ENCODE assay signal across 12 cellular contexts in genomic region chr1:171506525-171507304, GRCh38. TPM values are rescaled to one million over a fixed set of nuclear protein-coding genes. Genes with fewer than 3 reads are reported as not detected.
DNase-seq lines count a peak whose midpoint lies in the region; ATAC-seq and TF ChIP-seq lines count a peak whose summit lies in the region.
"Had no signal": no experiment of that assay in that cellular context is flagged by ENCODE, and none has a peak within 500 bp of the region (broad histone marks: within the 10 kb centered on the region; RNA-seq: fewer than 3 reads in every experiment).

No MANE protein-coding gene starts in this region.

- TF ChIP-seq CTCF in MCF 10A (IDR thresholded peaks at IDR 0.05; ENCODE audit: unreplicated experiment) (no peak), breast epithelium (IDR thresholded peaks at IDR 0.05) (no peak), foreskin keratinocyte (conservative IDR thresholded peaks at IDR 0.05) (no peak), left lung (IDR thresholded peaks at IDR 0.05) (no peak)

- intact Hi-C loops in MCF 10A (cut with micrococcal nuclease) = no loop called here
- intact Hi-C loops in breast epithelium (cut with DNase I; ENCODE audit: low total_unique reads) = no loop called here
- intact Hi-C loops in left lung (cut with DNase I) = no loop called here

- peaks cover 21% of the 10 kb centered on the region for H3K36me3 Mint-ChIP-seq in MCF 10A (ENCODE audit: insufficient read depth, unreplicated experiment)
- H3K36me3 Mint-ChIP-seq in activated T-helper 17 cell treated with anti-CD3 and anti-CD28 coated beads, Interleukin-2, amount 50 U/mL, for 72 hours (ENCODE audit: low read depth) = peaks cover 60% of the 10 kb centered on the region
- H3K36me3 Mint-ChIP-seq in stimulated activated naive B cell treated with anti-CD40 and anti-IgM and Interleukin-4, amounts not matched to agents 10 μg/mL and 1 μg/mL and 100 μg/mL, for 72 hours = peaks cover 20 to 49% of the 10 kb centered on the region in 2 donors

- ATAC-seq in activated T-helper 17 cell treated with anti-CD3 and anti-CD28 coated beads, Interleukin-2, amount 50 U/mL, for 72 hours (replicated peaks) = no peak
- peak; percentile 44 for ATAC-seq in foreskin keratinocyte
- no peak for ATAC-seq in stimulated activated naive B cell treated with anti-CD40 and anti-IgM and Interleukin-4, amounts not matched to agents 10 μg/mL and 1 μg/mL and 100 μg/mL, for 72 hours (replicated peaks)
- ATAC-seq in left lung = no peak

- no peaks in the 10 kb centered on the region for H3K27me3 Mint-ChIP-seq in MCF 10A (ENCODE audit: insufficient read depth, unreplicated experiment)
- no peaks in the 10 kb centered on the region for H3K27me3 Mint-ChIP-seq in activated T-helper 17 cell treated with anti-CD3 and anti-CD28 coated beads, Interleukin-2, amount 50 U/mL, for 72 hours
- no peaks in the 10 kb centered on the region for H3K27me3 Mint-ChIP-seq in stimulated activated naive B cell treated with anti-CD40 and anti-IgM and Interleukin-4, amounts not matched to agents 10 μg/mL and 1 μg/mL and 100 μg/mL, for 72 hours

- no peak overlapping the region for H3K4me3 ChIP-seq in breast epithelium
- H3K4me3 ChIP-seq in left lung = no peak overlapping the region
- H3K4me3 ChIP-seq: neural progenitor cell, stomach had no signal

- no peaks in the 10 kb centered on the region for H3K36me3 ChIP-seq in breast epithelium
- H3K36me3 ChIP-seq in left lung = no peaks in the 10 kb centered on the region
- H3K36me3 ChIP-seq: stomach had no signal

- H3K9me3 Mint-ChIP-seq in MCF 10A (ENCODE audit: unreplicated experiment) = no peaks in the 10 kb centered on the region
- no peaks in the 10 kb centered on the region for H3K9me3 Mint-ChIP-seq in activated T-helper 17 cell treated with anti-CD3 and anti-CD28 coated beads, Interleukin-2, amount 50 U/mL, for 72 hours
- H3K9me3 Mint-ChIP-seq in stimulated activated naive B cell treated with anti-CD40 and anti-IgM and Interleukin-4, amounts not matched to agents 10 μg/mL and 1 μg/mL and 100 μg/mL, for 72 hours = peaks cover 3 to 7% of the 10 kb centered on the region in 2 donors

- no TSS peak for BruUV-seq in MCF 10A (replicated peaks; lab: Mats Ljungman, UMichigan)

- H3K4me1 Mint-ChIP-seq in MCF 10A (ENCODE audit: insufficient read depth, unreplicated experiment) = peaks cover 59% of the 10 kb centered on the region
- H3K4me1 Mint-ChIP-seq in activated T-helper 17 cell treated with anti-CD3 and anti-CD28 coated beads, Interleukin-2, amount 50 U/mL, for 72 hours = peaks cover 85% of the 10 kb centered on the region
- peaks cover 43 to 97% of the 10 kb centered on the region in 2 donors for H3K4me1 Mint-ChIP-seq in stimulated activated naive B cell treated with anti-CD40 and anti-IgM and Interleukin-4, amounts not matched to agents 10 μg/mL and 1 μg/mL and 100 μg/mL, for 72 hours

- no peak overlapping the region for H3K27ac ChIP-seq in breast epithelium
- H3K27ac ChIP-seq in foreskin keratinocyte = no peak overlapping the region
- no peak overlapping the region for H3K27ac ChIP-seq in left lung
- H3K27ac ChIP-seq: neural progenitor cell, stomach had no signal

- no peaks in the 10 kb centered on the region for H3K9me3 ChIP-seq in breast epithelium
- H3K9me3 ChIP-seq in left lung = no peaks in the 10 kb centered on the region
- H3K9me3 ChIP-seq: stomach had no signal

- no peaks in the 10 kb centered on the region for H3K27me3 ChIP-seq in breast epithelium
- no peaks in the 10 kb centered on the region for H3K27me3 ChIP-seq in foreskin keratinocyte
- no peaks in the 10 kb centered on the region for H3K27me3 ChIP-seq in left lung
- H3K27me3 ChIP-seq: neural progenitor cell, stomach had no signal

- H3K4me3 Mint-ChIP-seq in MCF 10A (ENCODE audit: unreplicated experiment) = no peak overlapping the region
- H3K4me3 Mint-ChIP-seq in activated T-helper 17 cell treated with anti-CD3 and anti-CD28 coated beads, Interleukin-2, amount 50 U/mL, for 72 hours = peak overlapping the region; percentile 57
- peak overlapping the region; percentile 4 to 37 for H3K4me3 Mint-ChIP-seq in stimulated activated naive B cell treated with anti-CD40 and anti-IgM and Interleukin-4, amounts not matched to agents 10 μg/mL and 1 μg/mL and 100 μg/mL, for 72 hours
- H3K4me3 Mint-ChIP-seq: neural progenitor cell had no signal

- H3K4me1 ChIP-seq in breast epithelium (no peaks in the 10 kb centered on the region), foreskin keratinocyte (no peaks in the 10 kb centered on the region), left lung (peaks cover 0 to 53% of the 10 kb centered on the region in 2 donors)

- DNase-seq in MCF 10A (ENCODE audit: unreplicated experiment) (peak; percentile 9), breast epithelium (ENCODE audit: low spot score in 2 of 2) (no peak), foreskin keratinocyte (no peak), left lung (no peak), NCI-H526 (lab: John Stamatoyannopoulos, UW) (no peak), NCI-H345 (lab: John Stamatoyannopoulos, UW) (no peak)
- DNase-seq in stimulated activated naive B cell treated with anti-CD40 and anti-IgM and Interleukin-4, amounts not matched to agents 10 μg/mL and 1 μg/mL and 100 μg/mL, for 72 hours = no peak
- DNase-seq: C1 segment of cervical spinal cord, NCI-H1105 treated with DMSO at 0.1 percent for 48 hours, stomach had no signal

- peak overlapping the region; percentile 12 for H3K27ac Mint-ChIP-seq in MCF 10A (ENCODE audit: low read depth, unreplicated experiment)
- H3K27ac Mint-ChIP-seq in activated T-helper 17 cell treated with anti-CD3 and anti-CD28 coated beads, Interleukin-2, amount 50 U/mL, for 72 hours = peak overlapping the region; percentile 41
- peak overlapping the region; percentile 91 for H3K27ac Mint-ChIP-seq in stimulated activated naive B cell treated with anti-CD40 and anti-IgM and Interleukin-4, amounts not matched to agents 10 μg/mL and 1 μg/mL and 100 μg/mL, for 72 hours
- H3K27ac Mint-ChIP-seq: neural progenitor cell had no signal

- POLR2A ChIA-PET in MCF 10A (lab: Yijun Ruan, JAX) = interaction anchor here (0.9 to 3.8 kb wide), 2 partner anchors 21 to 275 kb away, joined by 3 to 22 read pairs; partner anchors contain the start of genes METTL13 and PRRC2C

- no peak for TF ChIP-seq POLR2A in breast epithelium (IDR thresholded peaks at IDR 0.05)

- CTCF ChIA-PET in MCF 10A (lab: Yijun Ruan, JAX) = interaction anchor here (0.5 to 2.1 kb wide), 8 partner anchors 8 to 540 kb away, joined by 3 to 12 read pairs (median 4); partner anchors contain the start of gene PRRC2C

RNA-seq across cellular contexts. Expression of gene PRRC2C, which starts 21.4 kb away (rescaled TPM):
- total RNA-seq in MCF 10A (2022) (296 and 298 TPM in 2 replicates), breast epithelium (100 to 1,000 TPM in 1 of 3 donors, 10 to 100 TPM in 2; 91.1 to 126 (median 96.0) TPM), foreskin keratinocyte (108 and 122 TPM in 2 replicates), left lung (100 to 1,000 TPM; 120 to 155 TPM)
- total RNA-seq in activated T-helper 17 cell treated with anti-CD3 and anti-CD28 coated beads, Interleukin-2, amount 50 U/mL, for 72 hours = 100 to 1,000 TPM; 209 to 242 TPM
- polyA plus RNA-seq in foreskin keratinocyte = 35.5 and 43.7 TPM in 2 replicates

Comparison
In these comparisons a context has a peak if more than half of its experiments do, and no peak if none do; other contexts are left out.
1. H3K27ac Mint-ChIP-seq: peak in every context shown above with its lines; median percentile 91 in stimulated activated naive B cell treated with anti-CD40 and anti-IgM and Interleukin-4, amounts not matched to agents 10 μg/mL and 1 μg/mL and 100 μg/mL, for 72 hours; 41 in activated T-helper 17 cell treated with anti-CD3 and anti-CD28 coated beads, Interleukin-2, amount 50 U/mL, for 72 hours; 12 in MCF 10A.